10 cellular contexts compared by ENCODE assay signal in the genomic region with DNA sequence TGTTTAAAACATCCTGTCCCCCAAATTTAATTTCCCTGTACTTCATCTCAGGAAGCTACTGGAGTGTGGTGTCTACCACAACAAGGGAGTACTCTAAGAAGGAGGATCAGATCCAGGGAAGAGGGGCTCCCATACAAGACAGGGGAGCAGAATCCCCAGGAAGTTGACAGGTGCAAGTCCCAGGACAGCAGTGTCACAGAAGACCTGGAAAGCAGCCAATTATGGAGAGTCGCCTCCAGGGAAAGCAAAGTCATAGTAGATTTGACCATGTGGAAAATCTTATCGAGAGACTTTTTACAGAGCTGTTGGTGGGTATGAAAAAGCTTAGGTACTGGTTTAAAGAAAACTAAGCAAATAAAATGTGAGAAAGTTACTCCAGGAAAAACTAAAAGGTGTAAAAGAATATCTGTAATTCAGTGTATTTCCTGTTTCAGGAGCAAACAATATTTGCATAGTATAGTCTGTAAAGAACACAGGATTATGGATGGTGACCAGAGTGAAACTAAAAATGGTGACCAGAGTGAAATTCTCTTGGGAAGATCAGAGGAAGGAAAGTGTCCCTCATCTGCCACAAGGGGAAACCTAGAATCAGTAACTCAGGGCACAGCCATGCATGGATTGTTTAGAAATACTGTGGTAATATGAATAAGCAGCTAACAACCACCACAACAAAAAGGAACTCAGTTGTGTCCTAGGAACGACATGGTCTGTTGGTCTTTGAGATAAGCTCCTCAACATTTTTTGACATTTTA. TPM values are rescaled to one million over a fixed set of nuclear protein-coding genes. Genes with fewer than 3 reads are reported as not detected.
DNase-seq lines count a peak whose midpoint lies in the region; ATAC-seq and TF ChIP-seq lines count a peak whose summit lies in the region.
"Had no signal": no experiment of that assay in that cellular context is flagged by ENCODE, and none has a peak within 500 bp of the region (broad histone marks: within the 10 kb centered on the region; RNA-seq: fewer than 3 reads in every experiment).

No MANE protein-coding gene starts in this region.

- no peaks in the 10 kb centered on the region for H3K79me2 ChIP-seq in smooth muscle cell (ENCODE audit: low read depth)

- TF ChIP-seq CTCF in WI38 (IDR thresholded peaks at IDR 0.05; ENCODE audit: low read depth, low read length) (peak; percentile 30; the same call in 1 of the 2 replicates), smooth muscle cell (IDR thresholded peaks at IDR 0.05; ENCODE audit: borderline replicate concordance, insufficient read depth, poor library complexity, severe bottlenecking) (peak; percentile 10)

- no peak overlapping the region for H3K9ac ChIP-seq in smooth muscle cell (ENCODE audit: low read depth)

- no peaks in the 10 kb centered on the region for H4K20me1 ChIP-seq in smooth muscle cell (ENCODE audit: low read depth)

- peak; percentile 80 for ATAC-seq in HG03442 (IDR thresholded peaks at IDR 0.05; ENCODE audit: unreplicated experiment)

- 90% methylated on average over 3 of the region's 3 CpGs for WGBS in smooth muscle cell (ENCODE audit: low lambda C conversion rate)

- no peak overlapping the region for H2AFZ ChIP-seq in smooth muscle cell (ENCODE audit: low read depth)

- H3K4me3 ChIP-seq in WI38 (ENCODE audit: low read depth, low read length) (no peak overlapping the region), smooth muscle cell (no peak overlapping the region)

- no peaks in the 10 kb centered on the region for H3K36me3 ChIP-seq in smooth muscle cell (ENCODE audit: low read depth)

- H3K27me3 ChIP-seq in smooth muscle cell (ENCODE audit: low read depth) = no peaks in the 10 kb centered on the region

- DNase-seq in SKM-1 treated with dmso at 0.1 percent for 144 hours (lab: John Stamatoyannopoulos, UW; ENCODE audit: unreplicated experiment) = peak; percentile 9
- DNase-seq in SKM-1 (lab: John Stamatoyannopoulos, UW; ENCODE audit: unreplicated experiment) = no peak
- no peak for DNase-seq in smooth muscle cell (lab: John Stamatoyannopoulos, UW; ENCODE audit: unreplicated experiment)
- DNase-seq in GM19240 (ENCODE audit: insufficient read length, low spot score) = no peak
- no peak for DNase-seq in NK-92 (lab: John Stamatoyannopoulos, UW; ENCODE audit: unreplicated experiment)
- no peak for DNase-seq in activated effector memory CD4-positive, alpha-beta T cell treated with Interleukin-2 at 50 U/mL for 16 hours
- DNase-seq: activated naive CD4-positive, alpha-beta T cell; Calu3 had no signal

- no peak overlapping the region for H3K27ac ChIP-seq in smooth muscle cell (ENCODE audit: low read depth)

- H3F3A ChIP-seq in smooth muscle cell (ENCODE audit: low read depth) = no peaks in the 10 kb centered on the region

- no peaks in the 10 kb centered on the region for H3K9me3 ChIP-seq in smooth muscle cell (replicated peaks; ENCODE audit: low read depth)

- H3K4me1 ChIP-seq in smooth muscle cell (ENCODE audit: low read depth) = no peaks in the 10 kb centered on the region

- H3K4me2 ChIP-seq in smooth muscle cell = no peak overlapping the region

RNA-seq across cellular contexts. Expression of gene LANCL2, which starts 44.5 kb away (rescaled TPM):
- 9.4 and 16.1 TPM in 2 replicates for total RNA-seq in smooth muscle cell
- polyA plus RNA-seq in smooth muscle cell = 15.6 and 17.4 TPM in 2 replicates
